In genomic region chr12:133080619-133081407, GRCh38 we compare ENCODE assay signal across 8 cellular contexts. TPM values are rescaled to one million over a fixed set of nuclear protein-coding genes. Genes with fewer than 3 reads are reported as not detected.
DNase-seq lines count a peak whose midpoint lies in the region; ATAC-seq, FAIRE-seq and TF ChIP-seq lines count a peak whose summit lies in the region.

TSS of gene ZNF140 (plus strand) at chr12:133080923. CDS start at chr12:133081321, 398 bp downstream.

- peak within 1 kb of the TSS; percentile 97 to 98 for H3K27ac ChIP-seq in prostate gland

- TF ChIP-seq POLR2A in prostate gland (IDR thresholded peaks at IDR 0.05) = peak; percentile 54

- intact Hi-C loops in left ventricle myocardium superior (cut with micrococcal nuclease) = no loop called here
- intact Hi-C loops in prostate gland (cut with DNase I) = loop anchor here (2.0 to 5.0 kb wide), 3 partner anchors 44 to 94 kb away; partner anchors contain the start of genes ZNF10, ZNF26, ZNF84 and ZNF891

- FAIRE-seq in urothelium cell line (lab: Jason Lieb, UNC) = no peak

- H3K9me3 ChIP-seq in prostate gland = peaks cover 4% of the 10 kb centered on the region

- H3K4me1 ChIP-seq in prostate gland (replicated peaks) = no peaks in the 10 kb centered on the region

- DNase-seq in GM12865 (ENCODE audit: low read depth) (peak; percentile 98), NCI-H1092 treated with DMSO at 0.1 percent for 48 hours (lab: John Stamatoyannopoulos, UW) (peak; percentile 99), SW 1271 (lab: John Stamatoyannopoulos, UW) (peak; percentile 87 to 94), amygdala (lab: John Stamatoyannopoulos, UW) (peak; percentile 93 to 100 (median 98)), left ventricle myocardium superior (peak; percentile 97), prostate gland (ENCODE audit: low spot score) (peak; percentile 96), urothelium cell line (ENCODE audit: low spot score) (peak; percentile 90)

- H3K36me3 ChIP-seq in prostate gland = peaks cover 8 to 29% of the 10 kb centered on the region in 2 donors

- peak; percentile 7 for TF ChIP-seq CTCF in GM12865 (IDR thresholded peaks at IDR 0.05; ENCODE audit: insufficient read depth, low read depth, low read length, missing control alignments)
- TF ChIP-seq CTCF in prostate gland (IDR thresholded peaks at IDR 0.05) = peak in 3 of 4 experiments; percentile 4 to 66 (median 53)

- ATAC-seq in HG02571 (IDR thresholded peaks at IDR 0.05; ENCODE audit: unreplicated experiment) (peak; percentile 64), left ventricle myocardium superior (peak; percentile 86)

- H3K4me3 ChIP-seq in GM12865 (ENCODE audit: low read depth, low read length) = peak within 1 kb of the TSS; percentile 77
- H3K4me3 ChIP-seq in prostate gland = peak within 1 kb of the TSS; percentile 68 to 86

- under 1% methylated on average over 60 of the region's 60 CpGs for WGBS in prostate gland

- H3K27me3 ChIP-seq in prostate gland (replicated peaks; ENCODE audit: insufficient read depth) = no peaks in the 10 kb centered on the region

RNA-seq across cellular contexts. Expression of gene ZNF140, which starts in this region (rescaled TPM):
- total RNA-seq in left ventricle myocardium superior (6.5 TPM), prostate gland (10 to 100 TPM; 18.2 to 23.7 TPM)

Comparison
In these comparisons a context has a peak if more than half of its experiments do, and no peak if none do; other contexts are left out.
1. Peak in every context shown above with its lines: DNase-seq, ATAC-seq, H3K4me3 ChIP-seq and H3K27ac ChIP-seq.